ENCODE assay signal across 9 cellular contexts in genomic region chr16:67942200-67942509, GRCh38. TPM values are rescaled to one million over a fixed set of nuclear protein-coding genes. Genes with fewer than 3 reads are reported as not detected.
DNase-seq lines count a peak whose midpoint lies in the region; ATAC-seq, FAIRE-seq and TF ChIP-seq lines count a peak whose summit lies in the region.
"Had no signal": no experiment of that assay in that cellular context is flagged by ENCODE, and none has a peak within 500 bp of the region (broad histone marks: within the 10 kb centered on the region; RNA-seq: fewer than 3 reads in every experiment).

No MANE protein-coding gene starts in this region.

- no peak overlapping the region for H3K27ac ChIP-seq in AG04450 (ENCODE audit: low read depth, low read length)
- H3K27ac ChIP-seq in OCI-LY7 (ENCODE audit: low read depth, low read length, poor library complexity, severe bottlenecking): no peak overlapping the region
- no peak overlapping the region for H3K27ac ChIP-seq in kidney (ENCODE audit: low read depth in 2 of 2, low read length in 2 of 2)
- no peak overlapping the region for H3K27ac ChIP-seq in thoracic aorta

- H3K4me1 ChIP-seq in OCI-LY7 (ENCODE audit: insufficient read depth, low read length, poor library complexity, severe bottlenecking) (peaks cover 22% of the 10 kb centered on the region), kidney (ENCODE audit: control insufficient read depth in 1 of 2, insufficient read depth in 1 of 2, low read depth in 1 of 2, low read length in 2 of 2) (peaks cover 2 to 11% of the 10 kb centered on the region in 2 donors), thoracic aorta (ENCODE audit: control insufficient read depth in 1 of 2, low read depth in 2 of 2) (peaks cover 16 to 24% of the 10 kb centered on the region in 2 donors)
- H3K4me1 ChIP-seq: HAP-1 had no signal

- no peak for TF ChIP-seq POLR2A in GM12891 (IDR thresholded peaks at IDR 0.05; ENCODE audit: low read depth, low read length)

- H2AFZ ChIP-seq in OCI-LY7 (ENCODE audit: low read length): no peak overlapping the region

- ATAC-seq in thoracic aorta (ENCODE audit: insufficient number of reproducible peaks, low FRiP score, low read depth) (no peak), GM21528 (IDR thresholded peaks at IDR 0.05; ENCODE audit: low FRiP score, unreplicated experiment) (no peak)

- no peak for DNase-seq in AG04450 (ENCODE audit: low read depth, low spot score)
- DNase-seq in GM12891 (ENCODE audit: insufficient read length, low spot score): peak; percentile 74
- DNase-seq in OCI-LY7 (ENCODE audit: low spot score): peak; percentile 62
- DNase-seq in astrocyte of the spinal cord (ENCODE audit: low read depth, low spot score): peak; percentile 27
- no peak for DNase-seq in kidney
- no peak for DNase-seq in thoracic aorta (ENCODE audit: low spot score)
- no peak for DNase-seq in GOT3 (lab: John Stamatoyannopoulos, UW)

- H3K27me3 ChIP-seq in AG04450 (ENCODE audit: control insufficient read depth, insufficient read depth, low read length): no peaks in the 10 kb centered on the region
- H3K27me3 ChIP-seq in thoracic aorta (replicated peaks; ENCODE audit: insufficient read depth): no peaks in the 10 kb centered on the region

- peak; percentile 69 for TF ChIP-seq CTCF in AG04450 (IDR thresholded peaks at IDR 0.05; ENCODE audit: low read depth, low read length)
- TF ChIP-seq CTCF in OCI-LY7 (conservative IDR thresholded peaks at IDR 0.05; ENCODE audit: low read length): peak; percentile 89
- TF ChIP-seq CTCF in astrocyte of the spinal cord (IDR thresholded peaks at IDR 0.05; ENCODE audit: low read depth, low read length): peak; percentile 81
- peak; percentile 49 for TF ChIP-seq CTCF in kidney (IDR thresholded peaks at IDR 0.05; ENCODE audit: borderline replicate concordance, extremely low read depth, insufficient read depth)
- peak; percentile 49 for TF ChIP-seq CTCF in thoracic aorta (IDR thresholded peaks at IDR 0.05)

- H3K9me3 ChIP-seq in AG04450 (ENCODE audit: control insufficient read depth, insufficient read depth, low read length) (no peaks in the 10 kb centered on the region; the same call in 1 of the 2 replicates), OCI-LY7 (ENCODE audit: low read length) (no peaks in the 10 kb centered on the region), kidney (ENCODE audit: control insufficient read depth in 1 of 2, low read length in 2 of 2) (no peaks in the 10 kb centered on the region), thoracic aorta (no peaks in the 10 kb centered on the region)
- H3K9me3 ChIP-seq: HAP-1 had no signal

- H3K4me2 ChIP-seq in OCI-LY7 (ENCODE audit: low read length): no peak overlapping the region

- POLR2A ChIA-PET in AG04450 (lab: Yijun Ruan, JAX) (interaction anchor here (0.5 kb wide), 1 partner anchor 19 kb away, joined by 3 read pairs; no protein-coding TSS in a partner anchor), OCI-LY7 (lab: Charles Lee) (no interaction called here)

- no peaks in the 10 kb centered on the region for H3K36me3 ChIP-seq in OCI-LY7 (ENCODE audit: insufficient read depth, low read length)
- H3K36me3 ChIP-seq in kidney (ENCODE audit: control insufficient read depth in 1 of 2, insufficient read depth in 2 of 2, low read length in 2 of 2): peaks cover 2 to 29% of the 10 kb centered on the region in 2 donors
- H3K36me3 ChIP-seq in thoracic aorta: peaks cover 54% of the 10 kb centered on the region

- intact Hi-C loops in OCI-LY7 (cut with micrococcal nuclease; ENCODE audit: unreplicated experiment): no loop called here
- intact Hi-C loops in kidney (cut with DNase I): no loop called here

- CTCF ChIA-PET in AG04450 (lab: Charles Lee) (interaction anchor here (0.8 to 1.4 kb wide), 3 partner anchors 48 to 127 kb away, joined by 3 read pairs; partner anchors contain the start of gene NRN1L), OCI-LY7 (lab: Charles Lee; ENCODE audit: unreplicated experiment) (no interaction called here)

- BruUV-seq in OCI-LY7 (replicated peaks; lab: Mats Ljungman, UMichigan): no TSS peak

- H3K9me2 ChIP-seq in OCI-LY7 (ENCODE audit: insufficient read depth, low read length): no peaks in the 10 kb centered on the region

- no peaks in the 10 kb centered on the region for H4K20me1 ChIP-seq in OCI-LY7 (ENCODE audit: insufficient read depth, low read length)

- no peaks in the 10 kb centered on the region for H3K79me2 ChIP-seq in OCI-LY7 (ENCODE audit: insufficient read depth, low read depth, low read length)

- in situ Hi-C loops in astrocyte of the spinal cord (cut with HindIII; ENCODE audit: low sequenced_read_pairs): no loop called here

- H3K4me3 ChIP-seq in AG04450 (ENCODE audit: low read depth, low read length) (no peak overlapping the region), OCI-LY7 (ENCODE audit: low read depth, low read length, poor library complexity, severe bottlenecking) (no peak overlapping the region), astrocyte of the spinal cord (ENCODE audit: low read depth, low read length) (no peak overlapping the region), kidney (ENCODE audit: low read length in 2 of 2) (no peak overlapping the region), thoracic aorta (no peak overlapping the region)
- H3K4me3 ChIP-seq: HAP-1 had no signal

- no peak overlapping the region for H3K9ac ChIP-seq in kidney (ENCODE audit: low read length in 2 of 2)

- FAIRE-seq in GM12891 (lab: Jason Lieb, UNC): peak; percentile 81
- FAIRE-seq in kidney (lab: Jason Lieb, UNC): no peak

TF ChIP-seq in GM12891, 5 proteins besides CTCF, POLR2A, EP300 and RAD21:
- TF ChIP-seq PAX5 (IDR thresholded peaks at IDR 0.05; ENCODE audit: insufficient read depth, low read length, severe bottlenecking): no peak
- no peak for TF ChIP-seq POLR2AphosphoS5 (IDR thresholded peaks at IDR 0.05; ENCODE audit: low read depth, low read length)
- no peak for TF ChIP-seq SPI1 (IDR thresholded peaks at IDR 0.05; ENCODE audit: low read depth, low read length)
- TF ChIP-seq TAF1 (IDR thresholded peaks at IDR 0.05; ENCODE audit: low read depth, low read length): no peak
- no peak for TF ChIP-seq POU2F2 (IDR thresholded peaks at IDR 0.05; ENCODE audit: low read depth, low read length)
TF ChIP-seq in GM12891: peak in this region for 0.

RNA-seq across cellular contexts. Expression of gene LCAT, which starts 1.8 kb away (rescaled TPM):
- polyA plus RNA-seq in AG04450 (2011; rRNA removed) (5.2 and 7.9 TPM in 2 replicates), kidney (ENCODE audit: insufficient read depth, low read depth, low replicate concordance) (10.2 TPM)
- polyA minus RNA-seq in AG04450 (2011; rRNA and poly(A)+ RNA removed): 4.0 and 6.1 TPM in 2 replicates
- 7.0 TPM for polyA plus RNA-seq in GM12891 (2012; ENCODE audit: low read depth, missing spikeins)
- 4.1 and 4.4 TPM in 2 replicates for total RNA-seq in OCI-LY7 (2014; rRNA removed; shearing (Covaris generic))
- total RNA-seq in OCI-LY7 (2022) (9.8 and 10.8 TPM in 2 replicates), kidney (27.4 TPM), thoracic aorta (10 to 100 TPM; 28.1 to 46.6 TPM)

RNA-seq across cellular contexts. Expression of gene PSMB10, which starts 5.5 kb away (rescaled TPM):
- polyA plus RNA-seq in AG04450 (2011; rRNA removed) (18.1 and 29.1 TPM in 2 replicates), kidney (ENCODE audit: insufficient read depth, low read depth, low replicate concordance) (76.4 TPM)
- 7.3 and 7.7 TPM in 2 replicates for polyA minus RNA-seq in AG04450 (2011; rRNA and poly(A)+ RNA removed)
- polyA plus RNA-seq in GM12891 (2012; ENCODE audit: low read depth, missing spikeins): 205 TPM
- 179 and 227 TPM in 2 replicates for total RNA-seq in OCI-LY7 (2014; rRNA removed; shearing (Covaris generic))
- total RNA-seq in OCI-LY7 (2022) (89.9 and 98.2 TPM in 2 replicates), kidney (78.6 TPM), thoracic aorta (10 to 100 TPM; 19.8 to 52.7 TPM)

RNA-seq across cellular contexts. Expression of gene CTRL, which starts 10.5 kb away (rescaled TPM):
- polyA plus RNA-seq in AG04450 (2011; rRNA removed) (0.14 and 0.29 TPM in 2 replicates), kidney (ENCODE audit: insufficient read depth, low read depth, low replicate concordance) (not detected)
- polyA minus RNA-seq in AG04450 (2011; rRNA and poly(A)+ RNA removed): 0.70 TPM in 1 of 2 replicates, not detected in the other
- polyA plus RNA-seq in GM12891 (2012; ENCODE audit: low read depth, missing spikeins): 1.8 TPM
- 5.9 and 9.6 TPM in 2 replicates for total RNA-seq in OCI-LY7 (2014; rRNA removed; shearing (Covaris generic))
- total RNA-seq in OCI-LY7 (2022) (4.0 and 5.1 TPM in 2 replicates), kidney (0.69 TPM), thoracic aorta (1 to 10 TPM in 1 of 2 donors, under 1 TPM in 1; 0.54 to 2.5 TPM)

RNA-seq across cellular contexts. Expression of gene SLC12A4, which starts 26.3 kb away (rescaled TPM):
- polyA plus RNA-seq in AG04450 (2011; rRNA removed): 48.1 and 63.0 TPM in 2 replicates
- 114 and 139 TPM in 2 replicates for polyA minus RNA-seq in AG04450 (2011; rRNA and poly(A)+ RNA removed)
- 18.0 TPM for polyA plus RNA-seq in GM12891 (2012; ENCODE audit: low read depth, missing spikeins)
- total RNA-seq in OCI-LY7 (2014; rRNA removed; shearing (Covaris generic)): 8.3 and 10.0 TPM in 2 replicates
- total RNA-seq in OCI-LY7 (2022): 16.7 and 22.5 TPM in 2 replicates
- total RNA-seq in kidney: 66.2 TPM
- 16.7 TPM for polyA plus RNA-seq in kidney (ENCODE audit: insufficient read depth, low read depth, low replicate concordance)
- total RNA-seq in thoracic aorta: 100 to 1,000 TPM; 163 to 168 TPM

RNA-seq across cellular contexts. Expression of gene DPEP3, which starts 38.1 kb away (rescaled TPM):
- polyA plus RNA-seq in AG04450 (2011; rRNA removed): not detected in 2 replicates
- not detected in 2 replicates for polyA minus RNA-seq in AG04450 (2011; rRNA and poly(A)+ RNA removed)
- 0.04 TPM for polyA plus RNA-seq in GM12891 (2012; ENCODE audit: low read depth, missing spikeins)
- not detected in 2 replicates for total RNA-seq in OCI-LY7 (2014; rRNA removed; shearing (Covaris generic))
- not detected in 2 replicates for total RNA-seq in OCI-LY7 (2022)
- 0.19 TPM for total RNA-seq in kidney
- not detected for polyA plus RNA-seq in kidney (ENCODE audit: insufficient read depth, low read depth, low replicate concordance)
- not detected for total RNA-seq in thoracic aorta

Comparison
In these comparisons a context has a peak if more than half of its experiments do, and no peak if none do; other contexts are left out.
1. DNase-seq: peak in GM12891 (single experiment), OCI-LY7 (single experiment) and astrocyte of the spinal cord (single experiment); none in AG04450 (single experiment), kidney (single experiment), thoracic aorta (single experiment) and GOT3 (single experiment).
2. Peak in every context shown above with its lines, with median percentiles within 50 percentile points of each other: CTCF ChIP-seq.